ENCODE assay signal across 12 cellular contexts in the genomic region with DNA sequence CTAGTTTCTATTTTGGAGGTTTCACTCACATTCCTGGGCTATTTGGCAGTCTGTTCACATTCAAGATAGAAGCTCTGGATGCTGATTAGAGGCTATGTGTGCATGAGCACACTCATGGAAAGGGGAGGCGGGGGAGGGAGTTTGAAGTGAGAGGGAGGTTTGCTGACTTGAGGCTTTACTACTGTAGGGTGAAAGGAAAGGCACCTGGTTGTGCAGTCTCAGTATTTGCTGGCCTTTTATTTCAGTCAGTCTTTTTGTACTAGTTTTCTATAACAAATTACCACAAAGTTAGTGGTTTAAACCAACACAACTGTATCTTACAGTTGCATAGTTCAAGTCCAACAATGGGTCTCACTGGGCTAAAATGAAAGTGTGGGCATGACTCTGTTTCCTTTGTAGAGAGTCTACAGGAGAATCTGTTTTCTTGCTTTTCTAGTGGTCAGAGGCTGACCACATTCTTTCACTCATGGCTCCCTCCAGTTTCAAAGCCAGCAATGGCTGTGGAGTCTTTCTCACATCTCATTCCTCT. TPM values are rescaled to one million over a fixed set of nuclear protein-coding genes. Genes with fewer than 3 reads are reported as not detected.
DNase-seq lines count a peak whose midpoint lies in the region; ATAC-seq, FAIRE-seq and TF ChIP-seq lines count a peak whose summit lies in the region.
"Had no signal": no experiment of that assay in that cellular context is flagged by ENCODE, and none has a peak within 500 bp of the region (broad histone marks: within the 10 kb centered on the region; RNA-seq: fewer than 3 reads in every experiment).

No MANE protein-coding gene starts in this region.

- H2BK5ac ChIP-seq in mesendoderm (ENCODE audit: low read length), result no peak overlapping the region

- H3K56ac ChIP-seq in mesendoderm (ENCODE audit: low read length), result no peak overlapping the region

- no peak for DNase-seq in GM19239 (ENCODE audit: insufficient read length, low spot score)
- DNase-seq in mesendoderm, result peak; percentile 25
- DNase-seq in NCI-H2196 (lab: John Stamatoyannopoulos, UW; ENCODE audit: unreplicated experiment), result no peak
- no peak for DNase-seq in endothelial cell (ENCODE audit: low spot score)
- no peak for DNase-seq in stimulated activated CD4-positive, alpha-beta T cell treated with anti-CD3 and anti-CD28 coated beads, Interleukin-12 subunit alpha, Interleukin-12 subunit beta, amount 100 ng/mL, for 4 hours
- no peak for DNase-seq in RKO (ENCODE audit: low spot score)
- DNase-seq: dermis blood vessel endothelial cell, GDM1, PC-9 had no signal

- no peak overlapping the region for H4K8ac ChIP-seq in mesendoderm (ENCODE audit: low read depth, low read length)

- H2BK120ac ChIP-seq in mesendoderm (ENCODE audit: low read depth, low read length), result no peak overlapping the region

- no peaks in the 10 kb centered on the region for H3K79me1 ChIP-seq in mesendoderm (ENCODE audit: low read length)

- no peaks in the 10 kb centered on the region for H3K9me3 Mint-ChIP-seq in endothelial cell (ENCODE audit: unreplicated experiment)
- H3K9me3 Mint-ChIP-seq: stimulated activated memory B cell treated with anti-CD40 and anti-IgM and Interleukin-4, amounts not matched to agents 10 μg/mL and 1 μg/mL and 100 μg/mL, for 72 hours had no signal

- no peak overlapping the region for H3K9ac ChIP-seq in mesendoderm (ENCODE audit: low read length)

- no peak overlapping the region for H2BK15ac ChIP-seq in mesendoderm (replicated peaks; ENCODE audit: low read depth)

- no peaks in the 10 kb centered on the region for H3K4me1 ChIP-seq in mesendoderm (ENCODE audit: control insufficient read depth, low read depth, low read length)

- peak; percentile 87 for ATAC-seq in HG02610 (IDR thresholded peaks at IDR 0.05; ENCODE audit: unreplicated experiment)
- ATAC-seq in HG03521 (IDR thresholded peaks at IDR 0.05; ENCODE audit: unreplicated experiment), result peak; percentile 85
- ATAC-seq: stimulated activated memory B cell treated with anti-CD40 and anti-IgM and Interleukin-4, amounts not matched to agents 10 μg/mL and 1 μg/mL and 100 μg/mL, for 72 hours had no signal

- H3K27ac Mint-ChIP-seq in endothelial cell (ENCODE audit: unreplicated experiment), result no peak overlapping the region
- H3K27ac Mint-ChIP-seq: stimulated activated memory B cell treated with anti-CD40 and anti-IgM and Interleukin-4, amounts not matched to agents 10 μg/mL and 1 μg/mL and 100 μg/mL, for 72 hours had no signal

- H3K27ac ChIP-seq in mesendoderm (ENCODE audit: low read depth, low read length), result no peak overlapping the region
- H3K27ac ChIP-seq: PC-9 had no signal

- H4K5ac ChIP-seq in mesendoderm (ENCODE audit: low read length), result no peak overlapping the region

- WGBS in mesendoderm (ENCODE audit: extremely low coverage, insufficient coverage, low lambda C conversion rate), result no CpG with 5 or more reads among the region's 1 CpG

- H3K4me1 Mint-ChIP-seq in endothelial cell (ENCODE audit: unreplicated experiment), result no peaks in the 10 kb centered on the region

- H2AK5ac ChIP-seq in mesendoderm (ENCODE audit: low read length), result no peak overlapping the region

- no peak overlapping the region for H3K23ac ChIP-seq in mesendoderm (ENCODE audit: low read length)

- no peaks in the 10 kb centered on the region for H3K36me3 ChIP-seq in mesendoderm (ENCODE audit: control insufficient read depth, insufficient read depth, low read length)

- no peak overlapping the region for H3K4me2 ChIP-seq in mesendoderm (ENCODE audit: low read length)
- H3K4me2 ChIP-seq: PC-9 had no signal

- no peaks in the 10 kb centered on the region for H3K36me3 Mint-ChIP-seq in endothelial cell (ENCODE audit: low read depth, unreplicated experiment)
- H3K36me3 Mint-ChIP-seq: stimulated activated memory B cell treated with anti-CD40 and anti-IgM and Interleukin-4, amounts not matched to agents 10 μg/mL and 1 μg/mL and 100 μg/mL, for 72 hours had no signal

- H3K4me3 Mint-ChIP-seq in endothelial cell (ENCODE audit: unreplicated experiment), result no peak overlapping the region
- H3K4me3 Mint-ChIP-seq: stimulated activated memory B cell treated with anti-CD40 and anti-IgM and Interleukin-4, amounts not matched to agents 10 μg/mL and 1 μg/mL and 100 μg/mL, for 72 hours had no signal

- H3K4me3 ChIP-seq in mesendoderm (ENCODE audit: low read length), result no peak overlapping the region
- H3K4me3 ChIP-seq: PC-9 had no signal

- no peaks in the 10 kb centered on the region for H3K79me2 ChIP-seq in mesendoderm (ENCODE audit: control insufficient read depth, insufficient read depth, low read length)

- H3K27me3 Mint-ChIP-seq in endothelial cell (ENCODE audit: unreplicated experiment), result no peaks in the 10 kb centered on the region
- H3K27me3 Mint-ChIP-seq: stimulated activated memory B cell treated with anti-CD40 and anti-IgM and Interleukin-4, amounts not matched to agents 10 μg/mL and 1 μg/mL and 100 μg/mL, for 72 hours had no signal

- FAIRE-seq in GM19239 (lab: Jason Lieb, UNC), result peak; percentile 94

- TF ChIP-seq CTCF in endothelial cell (IDR thresholded peaks at IDR 0.05; ENCODE audit: unreplicated experiment), result no peak

- no peaks in the 10 kb centered on the region for H3K27me3 ChIP-seq in mesendoderm (ENCODE audit: insufficient read depth, low read length, poor library complexity)

- no peak overlapping the region for H3K18ac ChIP-seq in mesendoderm (ENCODE audit: low read length)

- no peak overlapping the region for H3K4ac ChIP-seq in mesendoderm (ENCODE audit: low read depth, low read length)

RNA-seq across cellular contexts. Expression of a gene that starts 47.7 kb away (rescaled TPM):
- polyA plus RNA-seq in mesendoderm (2013, experiment 1 of 2), result 1.1 TPM
- 1.2 TPM for polyA plus RNA-seq in mesendoderm (2013, experiment 2 of 2)
- total RNA-seq in endothelial cell (ENCODE audit: unreplicated experiment), result 3.9 TPM

RNA-seq across cellular contexts. Expression of a gene that starts 56.0 kb away (rescaled TPM):
- polyA plus RNA-seq in mesendoderm (2013, experiment 1 of 2), result 42.8 TPM
- polyA plus RNA-seq in mesendoderm (2013, experiment 2 of 2), result 40.8 TPM
- total RNA-seq in endothelial cell (ENCODE audit: unreplicated experiment), result 38.3 TPM
